ENCODE assay signal across 17 cellular contexts in the genomic region with DNA sequence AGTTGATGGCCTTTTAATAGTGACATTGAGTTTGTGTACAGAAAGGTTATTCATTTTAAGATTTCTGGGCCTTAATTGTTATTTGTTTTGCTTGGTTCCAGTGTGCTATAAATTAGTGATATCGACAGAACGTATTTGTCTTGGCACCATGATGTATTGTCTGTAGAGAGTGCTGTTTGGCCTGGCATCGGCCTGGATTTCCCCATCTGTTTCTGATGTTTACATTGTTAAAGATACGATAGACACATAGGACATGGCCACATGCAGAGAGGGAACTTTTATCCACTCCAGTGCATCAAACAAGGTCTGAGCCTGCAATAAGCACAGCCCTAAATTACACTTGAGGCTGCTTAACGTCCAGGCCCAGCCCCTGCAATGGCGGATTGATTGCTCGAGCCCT.
DNase-seq lines count a peak whose midpoint lies in the region; TF ChIP-seq lines count a peak whose summit lies in the region.
"Had no signal": no experiment of that assay in that cellular context is flagged by ENCODE, and none has a peak within 500 bp of the region (broad histone marks: within the 10 kb centered on the region; RNA-seq: fewer than 3 reads in every experiment).

No MANE protein-coding gene starts in this region.

- H3K27ac ChIP-seq in C4-2B (peak overlapping the region; percentile 16; the same call in 1 of the 2 replicates), right atrium auricular region (no peak overlapping the region)
- H3K27ac ChIP-seq: BLaER1, PC-9 had no signal

- DNase-seq in NCI-H128 (lab: John Stamatoyannopoulos, UW; ENCODE audit: unreplicated experiment), result peak; percentile 82
- DNase-seq in NCI-H2196 (lab: John Stamatoyannopoulos, UW; ENCODE audit: unreplicated experiment), result peak; percentile 30
- DNase-seq in SHP77 treated with DMSO at 0.1 percent for 48 hours (lab: John Stamatoyannopoulos, UW), result peak; percentile 94
- no peak for DNase-seq in activated naive CD4-positive, alpha-beta T cell treated with anti-CD3 and anti-CD28 coated beads, Interleukin-2, amount 50 U/mL, for 16 hours
- no peak for DNase-seq in AML-193 (lab: John Stamatoyannopoulos, UW)
- DNase-seq in right atrium auricular region (ENCODE audit: low spot score), result no peak
- DNase-seq in H7, result no peak
- DNase-seq: 8988T; activated CD4-positive, CD25-positive, alpha-beta regulatory T cell; activated T-cell treated with anti-CD3 and anti-CD28 coated beads, Interleukin-2, amount 50 U/mL, for 72 hours; islet precursor cell; mammary epithelial cell; NCI-H526; PC-9; T-helper 2 cell had no signal

- H3K9me3 ChIP-seq in right atrium auricular region, result no peaks in the 10 kb centered on the region
- H3K9me3 ChIP-seq: BLaER1 had no signal

- H3K27me3 ChIP-seq in right atrium auricular region (no peaks in the 10 kb centered on the region), H7 (ENCODE audit: control insufficient read depth, insufficient read depth, low read length) (no peaks in the 10 kb centered on the region)
- H3K27me3 ChIP-seq: BLaER1 had no signal

- H3K36me3 ChIP-seq in right atrium auricular region (no peaks in the 10 kb centered on the region), H7 (replicated peaks; ENCODE audit: control insufficient read depth, insufficient read depth, low read length) (no peaks in the 10 kb centered on the region)
- H3K36me3 ChIP-seq: BLaER1 had no signal

- TF ChIP-seq CTCF in C4-2B (conservative IDR thresholded peaks at IDR 0.05) (no peak), right atrium auricular region (IDR thresholded peaks at IDR 0.05) (no peak)

- H3K4me3 ChIP-seq in right atrium auricular region (no peak overlapping the region), H7 (ENCODE audit: insufficient read depth, low read depth, low read length) (no peak overlapping the region)
- H3K4me3 ChIP-seq: BLaER1, PC-9 had no signal

- H3K4me1 ChIP-seq in right atrium auricular region, result peaks cover 0 to 29% of the 10 kb centered on the region in 2 donors
- H3K4me1 ChIP-seq: BLaER1 had no signal

Comparison
In these comparisons a context has a peak if more than half of its experiments do, and no peak if none do; other contexts are left out.
1. DNase-seq: peak in NCI-H128 (single experiment), NCI-H2196 (single experiment) and SHP77 treated with DMSO at 0.1 percent for 48 hours (single experiment); none in activated naive CD4-positive, alpha-beta T cell treated with anti-CD3 and anti-CD28 coated beads, Interleukin-2, amount 50 U/mL, for 16 hours (single experiment), AML-193 (0 of 2), right atrium auricular region (single experiment) and H7 (single experiment).